15 cellular contexts compared by ENCODE assay signal in genomic region chr1:157359309-157360020, GRCh38.
DNase-seq lines count a peak whose midpoint lies in the region; ATAC-seq and TF ChIP-seq lines count a peak whose summit lies in the region.
"Had no signal": no experiment of that assay in that cellular context is flagged by ENCODE, and none has a peak within 500 bp of the region (broad histone marks: within the 10 kb centered on the region; RNA-seq: fewer than 3 reads in every experiment).

No MANE protein-coding gene starts in this region.

- no peaks in the 10 kb centered on the region for H3K27me3 Mint-ChIP-seq in endodermal cell (ENCODE audit: insufficient read depth)
- H3K27me3 Mint-ChIP-seq: activated naive CD8-positive, alpha-beta T cell had no signal

- intact Hi-C loops in colonic mucosa (cut with DNase I): no loop called here

- H3K4me1 Mint-ChIP-seq in endodermal cell: peaks cover 6% of the 10 kb centered on the region
- H3K4me1 Mint-ChIP-seq: stimulated activated naive CD8-positive, alpha-beta T cell treated with anti-CD3 and anti-CD28 coated beads, Interleukin-15, amount 100 ng/mL, for 72 hours had no signal

- H3K36me3 ChIP-seq in colonic mucosa: no peaks in the 10 kb centered on the region
- no peaks in the 10 kb centered on the region for H3K36me3 ChIP-seq in endodermal cell (ENCODE audit: control insufficient read depth, insufficient read depth, low read length)
- H3K36me3 ChIP-seq: ovary had no signal

- H3K4me3 ChIP-seq in colonic mucosa (no peak overlapping the region), endodermal cell (ENCODE audit: low read length) (no peak overlapping the region)
- H3K4me3 ChIP-seq: ovary had no signal

- WGBS in endodermal cell (ENCODE audit: insufficient coverage in 1 of 2, insufficient read length in 1 of 2), 2 experiments: 88% methylated on average over 4 of the region's 4 CpGs; no CpG with 5 or more reads in 1 of the 2 experiments

- H3K27ac ChIP-seq in colonic mucosa (peak overlapping the region; percentile 37), endodermal cell (ENCODE audit: low read depth, low read length) (no peak overlapping the region)
- H3K27ac ChIP-seq: ovary had no signal

- H3K27me3 ChIP-seq in colonic mucosa (no peaks in the 10 kb centered on the region), endodermal cell (ENCODE audit: control insufficient read depth, insufficient read depth, low read length, poor library complexity, severe bottlenecking) (no peaks in the 10 kb centered on the region)
- H3K27me3 ChIP-seq: ovary had no signal

- DNase-seq in COR-L47 (lab: John Stamatoyannopoulos, UW) (peak; percentile 62), MV-4-11 (lab: John Stamatoyannopoulos, UW) (peak; percentile 23), NCI-H345 treated with DMSO at 0.1 percent for 48 hours (lab: John Stamatoyannopoulos, UW; ENCODE audit: unreplicated experiment) (peak; percentile 90), colonic mucosa (peak; percentile 65), SK-N-DZ (ENCODE audit: low spot score) (no peak), Ammon's horn (ENCODE audit: low spot score) (no peak), endodermal cell (no peak)
- DNase-seq: activated T-cell treated with anti-CD3 and anti-CD28 coated beads for 4 hours; caudate nucleus; H7; NCI-H446 treated with DMSO at 0.1 percent for 48 hours; ovary; stimulated activated naive CD8-positive, alpha-beta T cell treated with anti-CD3 and anti-CD28 coated beads, Interleukin-15, amount 100 ng/mL, for 72 hours had no signal

- no peaks in the 10 kb centered on the region for H3K9me3 Mint-ChIP-seq in endodermal cell
- H3K9me3 Mint-ChIP-seq: stimulated activated naive CD8-positive, alpha-beta T cell treated with anti-CD3 and anti-CD28 coated beads, Interleukin-15, amount 100 ng/mL, for 72 hours had no signal

- no peak overlapping the region for H3K4me3 Mint-ChIP-seq in endodermal cell
- H3K4me3 Mint-ChIP-seq: activated naive CD8-positive, alpha-beta T cell; stimulated activated naive CD8-positive, alpha-beta T cell treated with anti-CD3 and anti-CD28 coated beads, Interleukin-15, amount 100 ng/mL, for 72 hours had no signal

- H3K9ac ChIP-seq in colonic mucosa (ENCODE audit: low read depth in 2 of 2, low read length in 2 of 2) (no peak overlapping the region), endodermal cell (ENCODE audit: extremely low read depth, low read length, poor library complexity, severe bottlenecking) (no peak overlapping the region)

- no peaks in the 10 kb centered on the region for H3K36me3 Mint-ChIP-seq in endodermal cell (ENCODE audit: low read depth)
- H3K36me3 Mint-ChIP-seq: activated naive CD8-positive, alpha-beta T cell had no signal

- no peak for ATAC-seq in GM18861 (IDR thresholded peaks at IDR 0.05; ENCODE audit: unreplicated experiment)
- ATAC-seq: stimulated activated naive CD8-positive, alpha-beta T cell treated with anti-CD3 and anti-CD28 coated beads, Interleukin-15, amount 100 ng/mL, for 72 hours had no signal

- H3K27ac Mint-ChIP-seq in endodermal cell: no peak overlapping the region
- H3K27ac Mint-ChIP-seq: activated naive CD8-positive, alpha-beta T cell had no signal

- TF ChIP-seq CTCF in colonic mucosa (IDR thresholded peaks at IDR 0.05): no peak
- no peak for TF ChIP-seq CTCF in endodermal cell (conservative IDR thresholded peaks at IDR 0.05)

- H3K9me3 ChIP-seq in colonic mucosa (no peaks in the 10 kb centered on the region), endodermal cell (ENCODE audit: control insufficient read depth, low read length) (peaks cover 6% of the 10 kb centered on the region)
- H3K9me3 ChIP-seq: ovary had no signal

- H3K4me1 ChIP-seq in colonic mucosa: no peaks in the 10 kb centered on the region
- H3K4me1 ChIP-seq in endodermal cell (ENCODE audit: control insufficient read depth, insufficient read depth, low read length): no peaks in the 10 kb centered on the region

Comparison
In these comparisons a context has a peak if more than half of its experiments do, and no peak if none do; other contexts are left out.
1. DNase-seq: peak in COR-L47 (single experiment), MV-4-11 (single experiment), NCI-H345 treated with DMSO at 0.1 percent for 48 hours (single experiment) and colonic mucosa (single experiment); none in SK-N-DZ (single experiment), Ammon's horn (single experiment) and endodermal cell (single experiment).